In genomic region chr4:168167714-168168284, GRCh38 we compare ENCODE assay signal across 18 cellular contexts.
DNase-seq lines count a peak whose midpoint lies in the region; ATAC-seq and TF ChIP-seq lines count a peak whose summit lies in the region.
"Had no signal": no experiment of that assay in that cellular context is flagged by ENCODE, and none has a peak within 500 bp of the region (broad histone marks: within the 10 kb centered on the region; RNA-seq: fewer than 3 reads in every experiment).

No MANE protein-coding gene starts in this region.

- H3K9me3 Mint-ChIP-seq in stimulated activated effector memory CD8-positive, alpha-beta T cell treated with anti-CD3 and anti-CD28 coated beads, Interleukin-12 subunit alpha, Interleukin-12 subunit beta, amount 100 ng/mL, for 72 hours: no peaks in the 10 kb centered on the region
- H3K9me3 Mint-ChIP-seq: activated naive CD8-positive, alpha-beta T cell treated with anti-CD3 and anti-CD28 coated beads, Interleukin-2, amount 10 ng/mL, durations not matched to agents 7 days and 5 days; IgD-negative memory B cell had no signal

- no peaks in the 10 kb centered on the region for H3K36me3 Mint-ChIP-seq in stimulated activated effector memory CD8-positive, alpha-beta T cell treated with anti-CD3 and anti-CD28 coated beads, Interleukin-12 subunit alpha, Interleukin-12 subunit beta, amount 100 ng/mL, for 72 hours

- no peak overlapping the region for H3K27ac Mint-ChIP-seq in stimulated activated effector memory CD8-positive, alpha-beta T cell treated with anti-CD3 and anti-CD28 coated beads, Interleukin-12 subunit alpha, Interleukin-12 subunit beta, amount 100 ng/mL, for 72 hours
- H3K27ac Mint-ChIP-seq: activated naive CD8-positive, alpha-beta T cell treated with anti-CD3 and anti-CD28 coated beads, Interleukin-2, amount 10 ng/mL, durations not matched to agents 7 days and 5 days; IgD-negative memory B cell had no signal

- no peak overlapping the region for H3K4me3 Mint-ChIP-seq in stimulated activated effector memory CD8-positive, alpha-beta T cell treated with anti-CD3 and anti-CD28 coated beads, Interleukin-12 subunit alpha, Interleukin-12 subunit beta, amount 100 ng/mL, for 72 hours
- H3K4me3 Mint-ChIP-seq: activated naive CD8-positive, alpha-beta T cell treated with anti-CD3 and anti-CD28 coated beads, Interleukin-2, amount 10 ng/mL, durations not matched to agents 7 days and 5 days had no signal

- no peak for TF ChIP-seq CTCF in epithelial cell of esophagus (IDR thresholded peaks at IDR 0.05; ENCODE audit: insufficient read depth, low read depth, low read length, missing control alignments)

- ATAC-seq in HG03565 (IDR thresholded peaks at IDR 0.05; ENCODE audit: unreplicated experiment): peak; percentile 80
- peak; percentile 48 for ATAC-seq in stimulated activated effector memory CD8-positive, alpha-beta T cell treated with anti-CD3 and anti-CD28 coated beads, Interleukin-12 subunit alpha, Interleukin-12 subunit beta, amount 100 ng/mL, for 72 hours
- ATAC-seq: stimulated activated naive CD8-positive, alpha-beta T cell treated with anti-CD3 and anti-CD28 coated beads, Interleukin-15, Interleukin-2, amounts not matched to agents 100 U/mL and 50 U/mL, for 24 hours had no signal

- no peaks in the 10 kb centered on the region for H3K4me1 Mint-ChIP-seq in stimulated activated effector memory CD8-positive, alpha-beta T cell treated with anti-CD3 and anti-CD28 coated beads, Interleukin-12 subunit alpha, Interleukin-12 subunit beta, amount 100 ng/mL, for 72 hours
- H3K4me1 Mint-ChIP-seq: IgD-negative memory B cell had no signal

- DNase-seq in DMS53 (lab: John Stamatoyannopoulos, UW): peak; percentile 3
- no peak for DNase-seq in DMS53 treated with DMSO at 0.1 percent for 48 hours (lab: John Stamatoyannopoulos, UW; ENCODE audit: unreplicated experiment)
- DNase-seq in epithelial cell of esophagus (ENCODE audit: low read depth): peak; percentile 40
- DNase-seq in stimulated activated effector memory CD8-positive, alpha-beta T cell treated with anti-CD3 and anti-CD28 coated beads, Interleukin-12 subunit alpha, Interleukin-12 subunit beta, amount 100 ng/mL, for 72 hours (ENCODE audit: low spot score in 2 of 2): no peak
- DNase-seq in NCI-H146 treated with DMSO at 0.1 percent for 48 hours (lab: John Stamatoyannopoulos, UW; ENCODE audit: unreplicated experiment): no peak
- no peak for DNase-seq in activated T-cell treated with anti-CD3 and anti-CD28 coated beads, Interleukin-2, amount 50 U/mL, for 1 hour
- DNase-seq in retina: no peak
- DNase-seq: activated CD4-positive, alpha-beta T cell treated with anti-CD3 and anti-CD28 coated beads for 1 hour; activated naive CD8-positive, alpha-beta T cell treated with anti-CD3 and anti-CD28 coated beads, Interleukin-2, amount 10 ng/mL, durations not matched to agents 7 days and 5 days; DMS79; erythroblast; hippocampal formation; NCI-H2081 treated with DMSO at 0.1 percent for 48 hours; spleen; stimulated activated naive CD8-positive, alpha-beta T cell treated with anti-CD3 and anti-CD28 coated beads, Interleukin-15, Interleukin-2, amounts not matched to agents 100 U/mL and 50 U/mL, for 24 hours had no signal

- H3K4me3 ChIP-seq in epithelial cell of esophagus (ENCODE audit: low read length): no peak overlapping the region
- H3K4me3 ChIP-seq: coronary artery, spleen had no signal

Comparison
In these comparisons a context has a peak if more than half of its experiments do, and no peak if none do; other contexts are left out.
1. DNase-seq: peak in DMS53 (single experiment) and epithelial cell of esophagus (single experiment); none in DMS53 treated with DMSO at 0.1 percent for 48 hours (single experiment), stimulated activated effector memory CD8-positive, alpha-beta T cell treated with anti-CD3 and anti-CD28 coated beads, Interleukin-12 subunit alpha, Interleukin-12 subunit beta, amount 100 ng/mL, for 72 hours (0 of 2), NCI-H146 treated with DMSO at 0.1 percent for 48 hours (single experiment), activated T-cell treated with anti-CD3 and anti-CD28 coated beads, Interleukin-2, amount 50 U/mL, for 1 hour (single experiment) and retina (single experiment).